In the genomic region with DNA sequence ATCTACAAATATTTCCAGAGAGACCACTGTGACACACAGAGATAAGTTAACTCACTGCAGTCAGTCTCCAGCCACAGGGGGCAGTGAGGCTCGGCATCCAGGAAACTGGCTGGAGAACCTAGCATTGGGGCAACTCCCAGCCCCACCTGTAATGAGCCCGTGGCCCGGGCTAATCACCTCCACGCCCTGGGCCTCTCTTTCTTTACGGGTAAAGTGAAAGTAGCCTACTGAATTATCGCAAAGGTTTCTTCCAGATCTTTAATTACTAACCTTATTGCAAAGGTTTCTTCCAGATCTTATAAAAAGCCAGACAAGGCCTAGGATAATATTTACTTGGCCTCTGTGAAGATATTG, we compare ENCODE assay signal across 12 cellular contexts. TPM values are rescaled to one million over a fixed set of nuclear protein-coding genes. Genes with fewer than 3 reads are reported as not detected.
DNase-seq lines count a peak whose midpoint lies in the region; ATAC-seq, FAIRE-seq and TF ChIP-seq lines count a peak whose summit lies in the region.
"Had no signal": no experiment of that assay in that cellular context is flagged by ENCODE, and none has a peak within 500 bp of the region (broad histone marks: within the 10 kb centered on the region; RNA-seq: fewer than 3 reads in every experiment).

No MANE protein-coding gene starts in this region.

- H3K9me3 ChIP-seq in left ventricle myocardium inferior (replicated peaks), result no peaks in the 10 kb centered on the region
- no peaks in the 10 kb centered on the region for H3K9me3 ChIP-seq in colonic mucosa
- no peaks in the 10 kb centered on the region for H3K9me3 ChIP-seq in lung (ENCODE audit: control insufficient read depth in 2 of 2, insufficient read depth in 1 of 2, low read length in 1 of 2)
- H3K9me3 ChIP-seq in upper lobe of left lung, result no peaks in the 10 kb centered on the region
- H3K9me3 ChIP-seq: spleen had no signal

- FAIRE-seq in GM12891 (lab: Jason Lieb, UNC), result no peak
- no peak for FAIRE-seq in GM12892 (lab: Jason Lieb, UNC)

- 54 to 70% methylated on average over 6 of the region's 6 CpGs for WGBS in lung, 2 donors
- 46 to 57% methylated on average over 6 of the region's 6 CpGs for WGBS in upper lobe of left lung, 2 donors

- H3K36me3 ChIP-seq in left ventricle myocardium inferior (no peaks in the 10 kb centered on the region), colonic mucosa (no peaks in the 10 kb centered on the region), lung (ENCODE audit: control insufficient read depth in 2 of 2, insufficient read depth in 2 of 2, low read length in 2 of 2) (peaks cover 0 to 4% of the 10 kb centered on the region in 2 donors), upper lobe of left lung (no peaks in the 10 kb centered on the region)
- H3K36me3 ChIP-seq: spleen had no signal

- H3K27me3 ChIP-seq in left ventricle myocardium inferior (ENCODE audit: low read depth) (peaks cover 13% of the 10 kb centered on the region), colonic mucosa (no peaks in the 10 kb centered on the region), lung (ENCODE audit: control insufficient read depth, insufficient read depth) (no peaks in the 10 kb centered on the region), upper lobe of left lung (no peaks in the 10 kb centered on the region)

- TF ChIP-seq EP300 in upper lobe of left lung (IDR thresholded peaks at IDR 0.05), result no peak

- ATAC-seq in Right ventricle myocardium superior (ENCODE audit: poor library complexity), result peak; percentile 35
- ATAC-seq in lung (ENCODE audit: insufficient read depth, low FRiP score), result peak; percentile 38
- ATAC-seq in upper lobe of left lung (ENCODE audit: low FRiP score in 2 of 2), result peak; percentile 28 to 68
- ATAC-seq: stimulated activated naive CD8-positive, alpha-beta T cell treated with anti-CD3 and anti-CD28 coated beads, Interleukin-15, Interleukin-2, amounts not matched to agents 100 U/mL and 50 U/mL, for 24 hours had no signal

- intact Hi-C loops in Right ventricle myocardium superior (cut with DNase I), result loop anchor here (5.0 kb wide), 2 partner anchors 297 to 347 kb away; partner anchors contain the start of gene LIPG
- intact Hi-C loops in left ventricle myocardium inferior (cut with micrococcal nuclease), result loop anchor here (5.0 kb wide), 1 partner anchor 297 kb away; the partner anchor contains the start of gene LIPG
- intact Hi-C loops in colonic mucosa (cut with DNase I), result loop anchor here (5.0 kb wide), 2 partner anchors 297 to 347 kb away; partner anchors contain the start of gene LIPG

- TF ChIP-seq POLR2A in upper lobe of left lung (IDR thresholded peaks at IDR 0.05) (no peak), GM12891 (IDR thresholded peaks at IDR 0.05; ENCODE audit: low read depth, low read length) (no peak), GM12892 (IDR thresholded peaks at IDR 0.05; ENCODE audit: low read depth, low read length) (no peak)

- H3K9ac ChIP-seq in colonic mucosa (ENCODE audit: low read depth in 2 of 2, low read length in 2 of 2), result peak overlapping the region in 1 of 2 donors; percentile 82

- TF ChIP-seq CTCF in left ventricle myocardium inferior (IDR thresholded peaks at IDR 0.05; ENCODE audit: borderline replicate concordance), result no peak
- no peak for TF ChIP-seq CTCF in colonic mucosa (IDR thresholded peaks at IDR 0.05)
- no peak for TF ChIP-seq CTCF in lung (IDR thresholded peaks at IDR 0.05; ENCODE audit: control extremely low read depth, extremely low read depth)
- peak in 2 of 6 experiments; percentile 11 to 15 for TF ChIP-seq CTCF in upper lobe of left lung (IDR thresholded peaks at IDR 0.05)

- H3K4me3 ChIP-seq in left ventricle myocardium inferior (no peak overlapping the region), colonic mucosa (no peak overlapping the region), lung (no peak overlapping the region), upper lobe of left lung (no peak overlapping the region)
- H3K4me3 ChIP-seq: spleen had no signal

- H3K27ac ChIP-seq in left ventricle myocardium inferior (replicated peaks) (no peak overlapping the region), colonic mucosa (peak overlapping the region; percentile 93), lung (ENCODE audit: low read depth in 1 of 2, low read length in 1 of 2) (peak overlapping the region in 1 of 2 donors; percentile 51), upper lobe of left lung (peak overlapping the region; percentile 38 to 68 (median 62))
- H3K27ac ChIP-seq: spleen had no signal

- DNase-seq in Right ventricle myocardium superior, result no peak
- DNase-seq in left ventricle myocardium inferior, result no peak
- peak; percentile 83 for DNase-seq in colonic mucosa
- no peak for DNase-seq in lung (ENCODE audit: low spot score)
- DNase-seq in upper lobe of left lung, result peak in 1 of 2 donors; percentile 37
- DNase-seq in NCI-H69 (lab: John Stamatoyannopoulos, UW), result no peak
- DNase-seq in GM12891 (ENCODE audit: insufficient read length, low spot score), result no peak
- DNase-seq in GM12892 (ENCODE audit: insufficient read length), result no peak
- DNase-seq: activated gamma-delta T cell, NCI-H1417 treated with DMSO at 0.1 percent for 48 hours, spleen had no signal

- peaks cover 3% of the 10 kb centered on the region for H3K4me1 ChIP-seq in left ventricle myocardium inferior
- H3K4me1 ChIP-seq in colonic mucosa, result peaks cover 5% of the 10 kb centered on the region
- no peaks in the 10 kb centered on the region for H3K4me1 ChIP-seq in lung (ENCODE audit: control insufficient read depth in 2 of 2, insufficient read depth in 2 of 2, low read length in 2 of 2)
- H3K4me1 ChIP-seq in upper lobe of left lung, result peaks cover 0 to 12% (median 3%) of the 10 kb centered on the region in 4 donors
- H3K4me1 ChIP-seq: spleen had no signal

TF ChIP-seq in GM12891, 5 proteins besides CTCF, POLR2A, EP300 and RAD21:
- no peak for TF ChIP-seq POU2F2 (IDR thresholded peaks at IDR 0.05; ENCODE audit: low read depth, low read length)
- TF ChIP-seq SPI1 (IDR thresholded peaks at IDR 0.05; ENCODE audit: low read depth, low read length), result no peak
- no peak for TF ChIP-seq PAX5 (IDR thresholded peaks at IDR 0.05; ENCODE audit: insufficient read depth, low read length, severe bottlenecking)
- TF ChIP-seq POLR2AphosphoS5 (IDR thresholded peaks at IDR 0.05; ENCODE audit: low read depth, low read length), result no peak
- TF ChIP-seq TAF1 (IDR thresholded peaks at IDR 0.05; ENCODE audit: low read depth, low read length), result no peak

RNA-seq across cellular contexts. Expression of gene ACAA2, which starts 45.6 kb away (rescaled TPM):
- total RNA-seq in Right ventricle myocardium superior (443 TPM), left ventricle myocardium inferior (287 TPM), colonic mucosa (100 to 1,000 TPM; 152 to 276 TPM), lung (10 to 100 TPM; 40.9 to 52.8 TPM), upper lobe of left lung (10 to 100 TPM; 23.7 to 93.9 (median 69.8) TPM)
- 10 to 100 TPM; 35.2 to 49.0 TPM for polyA plus RNA-seq in lung
- polyA plus RNA-seq in GM12891 (2012; ENCODE audit: low read depth, missing spikeins), result 44.3 TPM
- 60.1 TPM for polyA plus RNA-seq in GM12892 (2012; ENCODE audit: missing spikeins)
